ENCODE assay signal across 8 cellular contexts in genomic region chr2:20050104-20050711, GRCh38. TPM values are rescaled to one million over a fixed set of nuclear protein-coding genes. Genes with fewer than 3 reads are reported as not detected.
DNase-seq lines count a peak whose midpoint lies in the region; ATAC-seq and TF ChIP-seq lines count a peak whose summit lies in the region.

No MANE protein-coding gene starts in this region.

- peak overlapping the region; percentile 83 for H3K4me3 ChIP-seq in ACC112 (ENCODE audit: low read depth, low read length)
- peak overlapping the region; percentile 71 for H3K4me3 ChIP-seq in OCI-LY1 (ENCODE audit: low read depth, low read length, poor library complexity, severe bottlenecking)
- H3K4me3 ChIP-seq in ascending aorta, result peak overlapping the region; percentile 73 to 81
- peak overlapping the region; percentile 80 to 94 for H3K4me3 ChIP-seq in testis

- WGBS in testis, 2 donors, result 1 to 3% methylated on average over 11 of the region's 11 CpGs

- DNase-seq in GM13977 (ENCODE audit: low spot score) (peak; percentile 35), ascending aorta (ENCODE audit: low spot score in 2 of 2) (no peak), left kidney (ENCODE audit: low read depth, low spot score) (peak; percentile 77), testis (peak; percentile 66)
- no peak for DNase-seq in activated CD4-positive, CD25-positive, alpha-beta regulatory T cell (lab: John Stamatoyannopoulos, UW)

- in situ Hi-C loops in GM13977 (cut with MboI; ENCODE audit: low pct_unique_long_range_greater_than_20kb, low sequenced_read_pairs, unreplicated experiment), result no loop called here

- peak; percentile 27 for ATAC-seq in HG03521 (IDR thresholded peaks at IDR 0.05; ENCODE audit: unreplicated experiment)

- TF ChIP-seq CTCF in GM13977 (IDR thresholded peaks at IDR 0.05; ENCODE audit: extremely low read depth, insufficient read depth, missing control alignments), result no peak
- no peak for TF ChIP-seq CTCF in OCI-LY1 (IDR thresholded peaks at IDR 0.05; ENCODE audit: low read length)
- no peak for TF ChIP-seq CTCF in ascending aorta (IDR thresholded peaks at IDR 0.05)
- no peak for TF ChIP-seq CTCF in testis (IDR thresholded peaks at IDR 0.05)

- no peaks in the 10 kb centered on the region for H4K20me1 ChIP-seq in OCI-LY1 (ENCODE audit: insufficient read depth, low read length)

- no peaks in the 10 kb centered on the region for H3K9me3 ChIP-seq in OCI-LY1 (ENCODE audit: low read length)
- H3K9me3 ChIP-seq in ascending aorta, result no peaks in the 10 kb centered on the region
- H3K9me3 ChIP-seq in testis, result no peaks in the 10 kb centered on the region

- H3K9ac ChIP-seq in OCI-LY1 (ENCODE audit: low read length), result peak overlapping the region; percentile 69

- H3K4me1 ChIP-seq in ACC112 (ENCODE audit: control insufficient read depth, insufficient read depth, low read length, unreplicated experiment) (peaks cover 16% of the 10 kb centered on the region), OCI-LY1 (ENCODE audit: insufficient read depth, low read length, severe bottlenecking) (peaks cover 31% of the 10 kb centered on the region), ascending aorta (peaks cover 0 to 27% of the 10 kb centered on the region in 2 donors), testis (peaks cover 28% of the 10 kb centered on the region)

- TF ChIP-seq POLR2A in testis (IDR thresholded peaks at IDR 0.05), result no peak

- H2AFZ ChIP-seq in ACC112 (ENCODE audit: low read length, unreplicated experiment) (no peak overlapping the region), OCI-LY1 (ENCODE audit: low read length) (no peak overlapping the region)

- H3K27me3 ChIP-seq in ACC112 (ENCODE audit: insufficient read depth, low read length), result no peaks in the 10 kb centered on the region
- no peaks in the 10 kb centered on the region for H3K27me3 ChIP-seq in OCI-LY1 (ENCODE audit: insufficient read depth, low read length)
- H3K27me3 ChIP-seq in ascending aorta, result no peaks in the 10 kb centered on the region
- H3K27me3 ChIP-seq in testis, result no peaks in the 10 kb centered on the region

- H3F3A ChIP-seq in OCI-LY1 (ENCODE audit: insufficient read depth, low read length), result no peaks in the 10 kb centered on the region

- intact Hi-C loops in ascending aorta (cut with DNase I) (loop anchor here (5.0 to 10.0 kb wide), 5 partner anchors 47 to 695 kb away; partner anchors contain the start of genes OSR1 and TTC32), testis (cut with DNase I; ENCODE audit: low total_unique reads) (no loop called here)

- no peaks in the 10 kb centered on the region for H3K36me3 ChIP-seq in ACC112 (ENCODE audit: insufficient read depth, low read length)
- no peaks in the 10 kb centered on the region for H3K36me3 ChIP-seq in OCI-LY1 (ENCODE audit: insufficient read depth, low read length)
- no peaks in the 10 kb centered on the region for H3K36me3 ChIP-seq in ascending aorta
- no peaks in the 10 kb centered on the region for H3K36me3 ChIP-seq in testis (ENCODE audit: low read depth, missing control alignments)

- H3K79me2 ChIP-seq in ACC112 (ENCODE audit: control insufficient read depth, insufficient read depth, low read length, unreplicated experiment) (peaks cover 56% of the 10 kb centered on the region), OCI-LY1 (ENCODE audit: insufficient read depth, low read length) (peaks cover 43% of the 10 kb centered on the region)

- peak overlapping the region; percentile 97 for H3K27ac ChIP-seq in ACC112 (ENCODE audit: low read depth, low read length)
- peak overlapping the region; percentile 67 for H3K27ac ChIP-seq in OCI-LY1 (ENCODE audit: low read depth, low read length, poor library complexity, severe bottlenecking)
- H3K27ac ChIP-seq in ascending aorta, result peak overlapping the region; percentile 96
- H3K27ac ChIP-seq in testis, result peak overlapping the region; percentile 96 to 98

- H3K4me2 ChIP-seq in OCI-LY1 (ENCODE audit: low read length), result peak overlapping the region; percentile 90

- H3K9me2 ChIP-seq in OCI-LY1 (ENCODE audit: low read depth, low read length), result no peaks in the 10 kb centered on the region

RNA-seq across cellular contexts. Expression of gene LAPTM4A, which starts 1.2 kb away (rescaled TPM):
- total RNA-seq in ascending aorta (95.6 TPM), testis (100 to 1,000 TPM; 331 to 431 TPM)
- polyA plus RNA-seq in testis (ENCODE audit: insufficient read depth, low read depth, low replicate concordance), result 712 TPM

RNA-seq across cellular contexts. Expression of gene MATN3, which starts 37.7 kb away (rescaled TPM):
- 0.64 TPM for total RNA-seq in ascending aorta
- 1 to 10 TPM; 1.9 to 2.1 TPM for total RNA-seq in testis
- 2.7 TPM for polyA plus RNA-seq in testis (ENCODE audit: insufficient read depth, low read depth, low replicate concordance)

Comparison
In these comparisons a context has a peak if more than half of its experiments do, and no peak if none do; other contexts are left out.
1. DNase-seq: peak in GM13977 (single experiment), left kidney (single experiment) and testis (single experiment); none in ascending aorta (0 of 2) and activated CD4-positive, CD25-positive, alpha-beta regulatory T cell (0 of 4).
2. Peak in every context shown above with its lines, with median percentiles within 50 percentile points of each other: H3K27ac ChIP-seq and H3K4me3 ChIP-seq.